In the genomic region with DNA sequence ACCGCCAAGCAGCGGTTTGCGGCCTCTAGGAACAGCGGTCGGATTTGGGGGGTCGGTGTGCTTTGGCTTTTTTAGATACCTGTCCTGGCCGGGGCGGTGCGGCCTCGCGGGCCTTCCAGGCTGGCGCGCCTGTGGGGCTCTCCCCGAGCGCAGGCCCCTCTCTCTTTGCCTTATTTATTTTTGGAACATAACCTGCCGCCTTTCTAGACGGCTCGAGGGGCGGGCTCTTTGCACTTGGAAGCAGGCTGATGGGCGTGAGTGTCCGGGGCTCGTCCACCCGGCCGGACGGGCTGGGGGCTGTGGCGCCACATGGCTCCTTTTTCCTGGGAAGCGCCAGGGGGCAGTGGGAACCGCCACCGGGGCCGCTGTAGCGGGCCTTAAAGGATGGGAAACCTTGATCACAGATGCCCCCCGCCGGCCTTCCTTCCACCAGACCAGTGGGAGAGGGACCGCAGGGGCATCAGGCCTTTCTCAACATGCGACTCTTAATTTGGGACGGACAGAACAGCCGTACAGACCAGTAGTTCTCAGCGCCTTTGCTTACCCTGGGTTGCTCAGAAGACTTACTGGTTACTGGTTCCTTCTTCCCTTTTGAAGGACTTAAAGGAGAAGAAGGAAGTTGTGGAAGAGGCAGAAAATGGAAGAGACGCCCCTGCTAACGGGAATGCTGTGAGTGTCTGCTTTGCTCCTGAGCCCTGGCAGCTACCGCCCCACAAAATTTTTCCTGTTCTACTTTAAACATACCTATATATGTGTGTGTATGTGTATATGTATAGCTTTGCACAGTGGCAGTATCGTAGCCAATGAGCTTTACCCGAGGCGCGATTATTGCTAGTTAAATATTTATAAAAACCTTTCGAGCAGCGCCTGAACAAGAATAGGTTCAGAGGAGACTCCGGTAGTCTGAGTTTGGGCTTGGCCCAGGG, we compare ENCODE assay signal across 8 cellular contexts. TPM values are rescaled to one million over a fixed set of nuclear protein-coding genes. Genes with fewer than 3 reads are reported as not detected.
A peak's percentile ranks its signal among the peaks of the same experiment; 100 is the strongest.
DNase-seq lines count a peak whose midpoint lies in the region; ATAC-seq, FAIRE-seq and TF ChIP-seq lines count a peak whose summit lies in the region.

No MANE protein-coding gene starts in this region.

- H3K9me3 ChIP-seq in GM12878 (replicated peaks; ENCODE audit: control insufficient read depth, insufficient read depth, low read length) = no peaks in the 10 kb centered on the region

- intact Hi-C loops in GM12878 (cut with micrococcal nuclease; ENCODE audit: unreplicated experiment) = no loop called here

- TF ChIP-seq CTCF in GM12878 (IDR thresholded peaks at IDR 0.05 in 2 of 3, conservative IDR thresholded peaks at IDR 0.05 in 1 of 3; ENCODE audit: control insufficient read depth in 2 of 3, extremely low read depth in 1 of 3, insufficient read depth in 1 of 3, low read depth in 3 of 3, low read length in 3 of 3) = 0 out of 6 replicates have a peak, but pooled peaks of 1 of the 3 experiments have one; percentile 8
- peak; percentile 29 for TF ChIP-seq CTCF in kidney epithelial cell (IDR thresholded peaks at IDR 0.05; ENCODE audit: insufficient read depth, low read length, poor library complexity, severe bottlenecking)

- ATAC-seq in GM12878 = no peak
- ATAC-seq in GM21423 (IDR thresholded peaks at IDR 0.05; ENCODE audit: unreplicated experiment) = no peak
- ATAC-seq in GM18511 (IDR thresholded peaks at IDR 0.05; ENCODE audit: unreplicated experiment) = no peak

- TF ChIP-seq EP300 in GM12878 (IDR thresholded peaks at IDR 0.05; ENCODE audit: borderline replicate concordance in 1 of 2, control insufficient read depth in 1 of 2, low read depth in 2 of 2, low read length in 2 of 2) = no peak

- H2AFZ ChIP-seq in GM12878 (ENCODE audit: control insufficient read depth, low read depth, low read length) = no peak overlapping the region

- peaks cover 49% of the 10 kb centered on the region for H3K4me1 Mint-ChIP-seq in stimulated activated naive CD8-positive, alpha-beta T cell treated with anti-CD3 and anti-CD28 coated beads, Interleukin-15, Interleukin-2, amounts not matched to agents 100 ng/mL and 50 ng/mL, for 24 hours (ENCODE audit: low read depth)

- DNase-seq in ELF-1 (ENCODE audit: low read depth, low spot score) (peak; percentile 58), NAMALWA (ENCODE audit: low spot score) (peak; percentile 42), GM12878 (ENCODE audit: low read depth, low spot score) (no peak), kidney epithelial cell (ENCODE audit: low read depth) (no peak), AG08396 (ENCODE audit: low spot score) (no peak)

- 1% methylated on average over 48 of the region's 48 CpGs for WGBS in GM12878 (ENCODE audit: insufficient coverage, insufficient replicate concordance, low lambda C conversion rate, missing lambda C conversion rate)

- H3K27ac ChIP-seq in GM12878 (ENCODE audit: control insufficient read depth, insufficient read depth) = peak overlapping the region; percentile 76

- FAIRE-seq in GM12878 (lab: Jason Lieb, UNC) = no peak

- peaks cover 15% of the 10 kb centered on the region for H4K20me1 ChIP-seq in GM12878 (ENCODE audit: control insufficient read depth, insufficient read depth)

- CTCF ChIA-PET in GM12878 (lab: Yijun Ruan, JAX) = interaction anchor here (1.0 to 11.8 kb wide), 6 partner anchors 10 to 109 kb away, joined by 5 to 811 read pairs (median 100); no protein-coding TSS in a partner anchor

- H3K4me3 ChIP-seq in GM12878 (peak overlapping the region; percentile 86), kidney epithelial cell (ENCODE audit: low read depth, low read length) (peak overlapping the region; percentile 96)

- RAD21 ChIA-PET in GM12878 (lab: Charles Lee; ENCODE audit: unreplicated experiment) = interaction anchor here (1.3 to 11.7 kb wide), 6 partner anchors 9 to 98 kb away, joined by 3 to 463 read pairs (median 30); no protein-coding TSS in a partner anchor

- peak overlapping the region; percentile 99 for H3K9ac ChIP-seq in GM12878 (ENCODE audit: control insufficient read depth, insufficient read depth, low read length)

- H3K9me3 Mint-ChIP-seq in stimulated activated naive CD8-positive, alpha-beta T cell treated with anti-CD3 and anti-CD28 coated beads, Interleukin-15, Interleukin-2, amounts not matched to agents 100 ng/mL and 50 ng/mL, for 24 hours = no peaks in the 10 kb centered on the region

- no peaks in the 10 kb centered on the region for H3K27me3 Mint-ChIP-seq in stimulated activated naive CD8-positive, alpha-beta T cell treated with anti-CD3 and anti-CD28 coated beads, Interleukin-15, Interleukin-2, amounts not matched to agents 100 ng/mL and 50 ng/mL, for 24 hours

- peaks cover 8 to 25% of the 10 kb centered on the region in 2 experiments for H3K36me3 ChIP-seq in GM12878 (ENCODE audit: control insufficient read depth in 2 of 2, insufficient read depth in 2 of 2, low read length in 1 of 2)
- H3K36me3 ChIP-seq in kidney epithelial cell (ENCODE audit: control insufficient read depth, insufficient read depth, low read length) = peaks cover 4% of the 10 kb centered on the region

- H3K27me3 ChIP-seq in GM12878 (replicated peaks in 1 of 2; ENCODE audit: control insufficient read depth in 2 of 2, insufficient read depth in 2 of 2, low read length in 1 of 2) (no peaks in the 10 kb centered on the region), kidney epithelial cell (ENCODE audit: control insufficient read depth, insufficient read depth, low read length) (no peaks in the 10 kb centered on the region)

- peak overlapping the region; percentile 99 for H3K27ac Mint-ChIP-seq in stimulated activated naive CD8-positive, alpha-beta T cell treated with anti-CD3 and anti-CD28 coated beads, Interleukin-15, Interleukin-2, amounts not matched to agents 100 ng/mL and 50 ng/mL, for 24 hours

- no peak for TF ChIP-seq RAD21 in GM12878 (IDR thresholded peaks at IDR 0.05; ENCODE audit: insufficient read depth, low read depth, low read length)

- SMC1A ChIA-PET in GM12878 (lab: Charles Lee; ENCODE audit: uncharacterized antibody, unreplicated experiment) = interaction anchor here (0.5 to 16.5 kb wide), 4 partner anchors 19 to 100 kb away, joined by 3 to 343 read pairs (median 4); no protein-coding TSS in a partner anchor

- POLR2A ChIA-PET in GM12878 (lab: Charles Lee) = interaction anchor here (1.0 to 7.3 kb wide), 6 partner anchors 10 to 98 kb away, joined by 3 to 102 read pairs (median 64); no protein-coding TSS in a partner anchor

- H3K79me2 ChIP-seq in GM12878 (ENCODE audit: control insufficient read depth, insufficient read depth, low read length) = peaks cover 60% of the 10 kb centered on the region

- peak overlapping the region; percentile 99 for H3K4me3 Mint-ChIP-seq in stimulated activated naive CD8-positive, alpha-beta T cell treated with anti-CD3 and anti-CD28 coated beads, Interleukin-15, Interleukin-2, amounts not matched to agents 100 ng/mL and 50 ng/mL, for 24 hours

- peaks cover 14% of the 10 kb centered on the region for H3K4me1 ChIP-seq in GM12878 (ENCODE audit: control insufficient read depth, insufficient read depth, low read length)

- in situ Hi-C loops in GM12878 (cut with MboI) = no loop called here

- BruUV-seq in GM12878 (replicated peaks; lab: Mats Ljungman, UMichigan) = no TSS peak

- H3K4me2 ChIP-seq in GM12878 (ENCODE audit: control insufficient read depth, insufficient read depth) = peak overlapping the region; percentile 91

- TF ChIP-seq POLR2A in GM12878 (IDR thresholded peaks at IDR 0.05; ENCODE audit: low read depth, low read length) = no peak

- H3K36me3 Mint-ChIP-seq in stimulated activated naive CD8-positive, alpha-beta T cell treated with anti-CD3 and anti-CD28 coated beads, Interleukin-15, Interleukin-2, amounts not matched to agents 100 ng/mL and 50 ng/mL, for 24 hours (ENCODE audit: low read depth) = peaks cover 47% of the 10 kb centered on the region

TF ChIP-seq in GM12878, 131 proteins besides CTCF, POLR2A, EP300 and RAD21:
- TF ChIP-seq, protein P1, sequence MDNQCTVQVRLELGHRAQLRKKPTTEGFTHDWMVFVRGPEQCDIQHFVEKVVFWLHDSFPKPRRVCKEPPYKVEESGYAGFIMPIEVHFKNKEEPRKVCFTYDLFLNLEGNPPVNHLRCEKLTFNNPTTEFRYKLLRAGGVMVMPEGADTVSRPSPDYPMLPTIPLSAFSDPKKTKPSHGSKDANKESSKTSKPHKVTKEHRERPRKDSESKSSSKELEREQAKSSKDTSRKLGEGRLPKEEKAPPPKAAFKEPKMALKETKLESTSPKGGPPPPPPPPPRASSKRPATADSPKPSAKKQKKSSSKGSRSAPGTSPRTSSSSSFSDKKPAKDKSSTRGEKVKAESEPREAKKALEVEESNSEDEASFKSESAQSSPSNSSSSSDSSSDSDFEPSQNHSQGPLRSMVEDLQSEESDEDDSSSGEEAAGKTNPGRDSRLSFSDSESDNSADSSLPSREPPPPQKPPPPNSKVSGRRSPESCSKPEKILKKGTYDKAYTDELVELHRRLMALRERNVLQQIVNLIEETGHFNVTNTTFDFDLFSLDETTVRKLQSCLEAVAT (IDR thresholded peaks at IDR 0.05) = 0 out of 2 replicates have a peak, but pooled peaks have one; percentile 44
- TF ChIP-seq POU2F2 (IDR thresholded peaks at IDR 0.05; ENCODE audit: borderline replicate concordance, low read depth, low read length) (no peak), SIX5 (IDR thresholded peaks at IDR 0.05; ENCODE audit: low read depth, low read length, severe bottlenecking) (no peak)

RNA-seq across cellular contexts. Expression of a gene that starts 2.7 kb away (rescaled TPM):
- 157 and 167 TPM in 2 replicates for total RNA-seq in GM12878 (2013; cell fraction: nucleolus; rRNA removed)
- total RNA-seq in GM12878 (2014; rRNA removed) = 1,683 and 1,891 TPM in 2 replicates
- 3,682 and 3,944 TPM in 2 replicates for total RNA-seq in GM12878 (2014; rRNA removed; fragmentation: Illumina TruSeq; extraction: Trizol)
- total RNA-seq in GM12878 (2021) = 2,403 and 2,413 TPM in 2 replicates
- polyA plus RNA-seq in GM12878 (2011; ENCODE audit: low read depth) = 1,103 TPM
- 1,144 and 1,534 TPM in 2 replicates for polyA plus RNA-seq in GM12878 (2011; rRNA removed)
- polyA plus RNA-seq in GM12878 (2011; cell fraction: cytosol; rRNA removed) = 791 and 1,273 TPM in 2 replicates
- polyA plus RNA-seq in GM12878 (2011; cell fraction: nucleus; rRNA removed) = 515 and 1,224 TPM in 2 replicates
- 2,072 and 2,223 TPM in 2 replicates for polyA plus RNA-seq in GM12878 (2012)
- polyA plus RNA-seq in GM12878 (2014; fragmentation: Illumina TruSeq; extraction: Trizol) = 2,851 and 4,022 TPM in 2 replicates
- 1,000 to 10,000 TPM; 3,548 to 5,018 TPM for polyA plus RNA-seq in GM12878 (2014; fragmentation: Nextera tagmentation; extraction: Ambion mirVana)
- polyA plus RNA-seq in GM12878 (2014; rRNA removed) = 2,120 and 2,624 TPM in 2 replicates
- polyA plus RNA-seq in GM12878 (2016; fragmentation: Nextera tagmentation; extraction: Ambion mirVana) = 1,000 to 10,000 TPM; 3,379 to 3,894 TPM
- polyA minus RNA-seq in GM12878 (2011; rRNA and poly(A)+ RNA removed) = 163 and 293 TPM in 2 replicates
- polyA minus RNA-seq in GM12878 (2011; cell fraction: cytosol; rRNA and poly(A)+ RNA removed) = 590 and 681 TPM in 2 replicates
- 194 and 317 TPM in 2 replicates for polyA minus RNA-seq in GM12878 (2011; cell fraction: nucleus; rRNA and poly(A)+ RNA removed)
- 757 and 913 TPM in 2 replicates for total RNA-seq in kidney epithelial cell

Comparison
In these comparisons a context has a peak if more than half of its experiments do, and no peak if none do; other contexts are left out.
1. DNase-seq: peak in ELF-1 (single experiment) and NAMALWA (single experiment); none in GM12878 (single experiment), kidney epithelial cell (single experiment) and AG08396 (single experiment).